8 cellular contexts compared by ENCODE assay signal in the genomic region with DNA sequence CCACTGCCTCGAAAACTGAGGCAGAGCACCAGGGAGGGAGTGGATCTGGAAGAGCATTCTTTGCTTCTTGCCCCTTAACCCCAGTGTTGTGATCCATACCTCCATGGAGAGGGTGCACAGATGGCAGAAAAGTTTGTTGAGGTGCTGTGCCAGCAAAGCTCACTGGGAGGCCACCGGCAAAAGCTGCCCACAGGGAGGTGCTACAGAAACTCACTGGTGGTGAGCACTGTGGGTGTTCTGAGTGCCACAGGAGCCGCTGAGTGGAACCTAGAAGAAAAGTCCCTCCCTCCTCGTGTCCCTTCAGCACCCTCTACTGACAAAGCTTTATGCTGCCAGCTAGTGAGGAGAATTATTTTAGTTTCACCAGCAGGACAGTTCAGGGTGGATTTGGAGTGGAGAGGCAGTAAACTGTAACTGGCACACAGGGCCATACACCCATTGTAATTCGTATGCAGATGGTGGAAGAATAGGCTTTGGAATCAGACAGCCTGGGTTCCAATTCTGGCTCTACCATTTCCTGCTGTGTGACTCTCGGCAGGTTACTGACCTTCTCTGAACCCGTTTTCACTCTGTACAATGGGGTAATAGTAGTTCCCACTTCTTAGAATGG.
DNase-seq lines count a peak whose midpoint lies in the region; ATAC-seq and TF ChIP-seq lines count a peak whose summit lies in the region.

No MANE protein-coding gene starts in this region.

- POLR2A ChIA-PET in SK-N-SH (lab: Yijun Ruan, JAX), result interaction anchor here (0.6 to 1.6 kb wide), 3 partner anchors 150 to 288 kb away, joined by 3 to 5 read pairs (median 3); a partner anchor contains a TSS

- TF ChIP-seq CTCF in DOHH2 (IDR thresholded peaks at IDR 0.05; ENCODE audit: low read depth, low read length, poor library complexity, severe bottlenecking) (peak; percentile 92), SK-N-SH (IDR thresholded peaks at IDR 0.05) (peak; percentile 73)

- peak overlapping the region; percentile 96 for H3K27ac ChIP-seq in DOHH2 (ENCODE audit: low read depth, low read length)
- 0 out of 4 replicates have a peak overlapping the region, but pooled peaks of 1 of the 2 experiments have one; percentile 6 for H3K27ac ChIP-seq in SK-N-SH (ENCODE audit: low read depth in 2 of 2, low read length in 1 of 2)

- peaks cover 83% of the 10 kb centered on the region for H3K36me3 ChIP-seq in DOHH2 (ENCODE audit: control insufficient read depth, low read length)
- H3K36me3 ChIP-seq in SK-N-SH (replicated peaks in 1 of 2; ENCODE audit: control insufficient read depth in 1 of 2, insufficient read depth in 2 of 2, low read length in 1 of 2), result peaks cover 16 to 32% of the 10 kb centered on the region in 2 experiments

- H3K9me3 ChIP-seq in DOHH2 (ENCODE audit: control insufficient read depth, insufficient read depth, low read length) (no peaks in the 10 kb centered on the region), SK-N-SH (no peaks in the 10 kb centered on the region)

- H3K79me2 ChIP-seq in DOHH2 (ENCODE audit: control insufficient read depth, low read length) (peaks cover 44% of the 10 kb centered on the region), SK-N-SH (ENCODE audit: insufficient read depth) (no peaks in the 10 kb centered on the region; the same call in 1 of the 2 replicates)

- TF ChIP-seq EP300 in SK-N-SH (IDR thresholded peaks at IDR 0.05; ENCODE audit: borderline replicate concordance in 1 of 2, low read depth in 1 of 2, low read length in 1 of 2), result no peak

- 57% methylated on average over 7 of the region's 7 CpGs for WGBS in SK-N-SH (ENCODE audit: low lambda C conversion rate)

- H3F3A ChIP-seq in DOHH2 (ENCODE audit: control insufficient read depth, insufficient read depth) (peaks cover 73% of the 10 kb centered on the region), SK-N-SH (replicated peaks; ENCODE audit: insufficient read depth) (peaks cover 19% of the 10 kb centered on the region)

- DNase-seq in HUDEP-2 (lab: John Stamatoyannopoulos, UW; ENCODE audit: unreplicated experiment in 76 of 76) (peak in 69 of 76 experiments; percentile 12 to 80 (median 50)), SK-N-SH (peak; percentile 70), amygdala (lab: John Stamatoyannopoulos, UW) (peak in 41 of 56 donors; percentile 9 to 74 (median 35)), hippocampal formation (lab: John Stamatoyannopoulos, UW) (peak; percentile 55 to 76), middle frontal gyrus (ENCODE audit: extremely low spot score, low spot score) (no peak)
- peak; percentile 52 to 55 (median 53) for DNase-seq in stimulated activated CD4-positive, alpha-beta T cell treated with anti-CD3 and anti-CD28 coated beads, Interleukin-12 subunit alpha, Interleukin-12 subunit beta, amount 100 ng/mL, for 48 hours (ENCODE audit: low read depth in 2 of 3, low spot score in 1 of 3)

- H3K4me3 ChIP-seq in DOHH2 (ENCODE audit: low read length) (no peak overlapping the region; the same call in 1 of the 2 replicates), SK-N-SH (ENCODE audit: low read depth in 2 of 2, low read length in 1 of 2) (no peak overlapping the region)

- ATAC-seq in GM21381 (IDR thresholded peaks at IDR 0.05; ENCODE audit: unreplicated experiment), result peak; percentile 63

- H3K9me2 ChIP-seq in DOHH2 (replicated peaks; ENCODE audit: control insufficient read depth, low read length) (no peaks in the 10 kb centered on the region), SK-N-SH (no peaks in the 10 kb centered on the region)

- H4K20me1 ChIP-seq in DOHH2 (ENCODE audit: control insufficient read depth, insufficient read depth, low read depth, low read length) (no peaks in the 10 kb centered on the region), SK-N-SH (ENCODE audit: insufficient read depth) (no peaks in the 10 kb centered on the region)

- H3K27me3 ChIP-seq in DOHH2 (ENCODE audit: control insufficient read depth, low read length) (no peaks in the 10 kb centered on the region), SK-N-SH (ENCODE audit: insufficient read depth) (no peaks in the 10 kb centered on the region)

- no peak overlapping the region for H3K9ac ChIP-seq in SK-N-SH

- peak; percentile 87 for TF ChIP-seq RAD21 in SK-N-SH (IDR thresholded peaks at IDR 0.05; ENCODE audit: low read length)

- CTCF ChIA-PET in SK-N-SH (lab: Yijun Ruan, JAX), result interaction anchor here (0.6 to 4.2 kb wide), 28 partner anchors 9 to 770 kb away, joined by 3 to 23 read pairs (median 4); a partner anchor contains a TSS

- peaks cover 92% of the 10 kb centered on the region for H3K4me1 ChIP-seq in DOHH2 (ENCODE audit: control insufficient read depth, low read length)
- H3K4me1 ChIP-seq in SK-N-SH (ENCODE audit: control insufficient read depth in 1 of 2, insufficient read depth in 2 of 2, low read depth in 1 of 2, low read length in 1 of 2), result peaks cover 5 to 11% of the 10 kb centered on the region in 2 experiments; a peak in 3 of 4 replicates

- H3K4me2 ChIP-seq in DOHH2 (ENCODE audit: low read length) (peak overlapping the region; percentile 74), SK-N-SH (no peak overlapping the region)

- H2AFZ ChIP-seq in SK-N-SH (ENCODE audit: low read depth), result no peak overlapping the region

TF ChIP-seq in SK-N-SH, 30 proteins besides CTCF, POLR2A, EP300 and RAD21:
- TF ChIP-seq, protein P1, sequence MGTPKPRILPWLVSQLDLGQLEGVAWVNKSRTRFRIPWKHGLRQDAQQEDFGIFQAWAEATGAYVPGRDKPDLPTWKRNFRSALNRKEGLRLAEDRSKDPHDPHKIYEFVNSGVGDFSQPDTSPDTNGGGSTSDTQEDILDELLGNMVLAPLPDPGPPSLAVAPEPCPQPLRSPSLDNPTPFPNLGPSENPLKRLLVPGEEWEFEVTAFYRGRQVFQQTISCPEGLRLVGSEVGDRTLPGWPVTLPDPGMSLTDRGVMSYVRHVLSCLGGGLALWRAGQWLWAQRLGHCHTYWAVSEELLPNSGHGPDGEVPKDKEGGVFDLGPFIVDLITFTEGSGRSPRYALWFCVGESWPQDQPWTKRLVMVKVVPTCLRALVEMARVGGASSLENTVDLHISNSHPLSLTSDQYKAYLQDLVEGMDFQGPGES (IDR thresholded peaks at IDR 0.05; ENCODE audit: low read depth, low read length), result no peak
- TF ChIP-seq TEAD4 (IDR thresholded peaks at IDR 0.05; ENCODE audit: borderline replicate concordance, insufficient read depth) (no peak), SMC3 (IDR thresholded peaks at IDR 0.05; ENCODE audit: low read depth, low read length) (peak; percentile 66)
- TF ChIP-seq, protein P2, sequence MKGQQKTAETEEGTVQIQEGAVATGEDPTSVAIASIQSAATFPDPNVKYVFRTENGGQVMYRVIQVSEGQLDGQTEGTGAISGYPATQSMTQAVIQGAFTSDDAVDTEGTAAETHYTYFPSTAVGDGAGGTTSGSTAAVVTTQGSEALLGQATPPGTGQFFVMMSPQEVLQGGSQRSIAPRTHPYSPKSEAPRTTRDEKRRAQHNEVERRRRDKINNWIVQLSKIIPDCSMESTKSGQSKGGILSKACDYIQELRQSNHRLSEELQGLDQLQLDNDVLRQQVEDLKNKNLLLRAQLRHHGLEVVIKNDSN (IDR thresholded peaks at IDR 0.05; ENCODE audit: borderline replicate concordance, low read depth), result no peak
- TF ChIP-seq, protein P3, sequence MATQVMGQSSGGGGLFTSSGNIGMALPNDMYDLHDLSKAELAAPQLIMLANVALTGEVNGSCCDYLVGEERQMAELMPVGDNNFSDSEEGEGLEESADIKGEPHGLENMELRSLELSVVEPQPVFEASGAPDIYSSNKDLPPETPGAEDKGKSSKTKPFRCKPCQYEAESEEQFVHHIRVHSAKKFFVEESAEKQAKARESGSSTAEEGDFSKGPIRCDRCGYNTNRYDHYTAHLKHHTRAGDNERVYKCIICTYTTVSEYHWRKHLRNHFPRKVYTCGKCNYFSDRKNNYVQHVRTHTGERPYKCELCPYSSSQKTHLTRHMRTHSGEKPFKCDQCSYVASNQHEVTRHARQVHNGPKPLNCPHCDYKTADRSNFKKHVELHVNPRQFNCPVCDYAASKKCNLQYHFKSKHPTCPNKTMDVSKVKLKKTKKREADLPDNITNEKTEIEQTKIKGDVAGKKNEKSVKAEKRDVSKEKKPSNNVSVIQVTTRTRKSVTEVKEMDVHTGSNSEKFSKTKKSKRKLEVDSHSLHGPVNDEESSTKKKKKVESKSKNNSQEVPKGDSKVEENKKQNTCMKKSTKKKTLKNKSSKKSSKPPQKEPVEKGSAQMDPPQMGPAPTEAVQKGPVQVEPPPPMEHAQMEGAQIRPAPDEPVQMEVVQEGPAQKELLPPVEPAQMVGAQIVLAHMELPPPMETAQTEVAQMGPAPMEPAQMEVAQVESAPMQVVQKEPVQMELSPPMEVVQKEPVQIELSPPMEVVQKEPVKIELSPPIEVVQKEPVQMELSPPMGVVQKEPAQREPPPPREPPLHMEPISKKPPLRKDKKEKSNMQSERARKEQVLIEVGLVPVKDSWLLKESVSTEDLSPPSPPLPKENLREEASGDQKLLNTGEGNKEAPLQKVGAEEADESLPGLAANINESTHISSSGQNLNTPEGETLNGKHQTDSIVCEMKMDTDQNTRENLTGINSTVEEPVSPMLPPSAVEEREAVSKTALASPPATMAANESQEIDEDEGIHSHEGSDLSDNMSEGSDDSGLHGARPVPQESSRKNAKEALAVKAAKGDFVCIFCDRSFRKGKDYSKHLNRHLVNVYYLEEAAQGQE (IDR thresholded peaks at IDR 0.05; ENCODE audit: low read depth, low read length), result 0 out of 2 replicates have a peak, but pooled peaks have one; percentile 12
- TF ChIP-seq, protein P4, sequence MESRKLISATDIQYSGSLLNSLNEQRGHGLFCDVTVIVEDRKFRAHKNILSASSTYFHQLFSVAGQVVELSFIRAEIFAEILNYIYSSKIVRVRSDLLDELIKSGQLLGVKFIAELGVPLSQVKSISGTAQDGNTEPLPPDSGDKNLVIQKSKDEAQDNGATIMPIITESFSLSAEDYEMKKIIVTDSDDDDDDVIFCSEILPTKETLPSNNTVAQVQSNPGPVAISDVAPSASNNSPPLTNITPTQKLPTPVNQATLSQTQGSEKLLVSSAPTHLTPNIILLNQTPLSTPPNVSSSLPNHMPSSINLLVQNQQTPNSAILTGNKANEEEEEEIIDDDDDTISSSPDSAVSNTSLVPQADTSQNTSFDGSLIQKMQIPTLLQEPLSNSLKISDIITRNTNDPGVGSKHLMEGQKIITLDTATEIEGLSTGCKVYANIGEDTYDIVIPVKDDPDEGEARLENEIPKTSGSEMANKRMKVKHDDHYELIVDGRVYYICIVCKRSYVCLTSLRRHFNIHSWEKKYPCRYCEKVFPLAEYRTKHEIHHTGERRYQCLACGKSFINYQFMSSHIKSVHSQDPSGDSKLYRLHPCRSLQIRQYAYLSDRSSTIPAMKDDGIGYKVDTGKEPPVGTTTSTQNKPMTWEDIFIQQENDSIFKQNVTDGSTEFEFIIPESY (IDR thresholded peaks at IDR 0.05; ENCODE audit: borderline replicate concordance, low read depth), result no peak
